In the genomic region with DNA sequence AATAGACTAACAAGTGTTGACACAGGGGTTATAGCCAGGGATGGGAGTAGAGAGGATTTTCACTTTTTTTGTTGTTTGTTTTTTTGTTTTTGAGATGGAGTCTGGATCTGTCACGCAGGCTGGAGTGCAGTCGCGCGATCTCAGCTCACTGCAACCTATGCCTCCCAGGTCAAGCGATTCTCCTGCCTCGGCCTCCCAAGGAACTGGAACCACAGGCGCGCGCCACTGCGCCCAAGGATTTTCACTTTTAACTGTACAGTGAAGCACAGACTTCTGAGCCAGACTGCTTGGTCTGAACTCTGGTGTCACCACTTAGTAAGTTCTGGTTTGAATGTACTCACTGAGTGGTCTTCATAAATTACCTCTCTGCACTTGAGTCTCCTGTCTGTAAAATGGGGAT, we compare ENCODE assay signal across 1 cellular context.
TF ChIP-seq lines count a peak whose summit lies in the region.

No MANE protein-coding gene starts in this region.

TF ChIP-seq in neural cell, 6 proteins besides CTCF, POLR2A, EP300 and RAD21:
- TF ChIP-seq TAF1 (IDR thresholded peaks at IDR 0.05; ENCODE audit: low read depth): no peak
- TF ChIP-seq POLR2AphosphoS5 (IDR thresholded peaks at IDR 0.05): no peak
- no peak for TF ChIP-seq MXI1 (conservative IDR thresholded peaks at IDR 0.05; ENCODE audit: poor library complexity, severe bottlenecking)
- no peak for TF ChIP-seq EZH2 (IDR thresholded peaks at IDR 0.05; ENCODE audit: borderline replicate concordance, insufficient read depth, low read length, poor library complexity, severe bottlenecking)
- TF ChIP-seq, protein P1, sequence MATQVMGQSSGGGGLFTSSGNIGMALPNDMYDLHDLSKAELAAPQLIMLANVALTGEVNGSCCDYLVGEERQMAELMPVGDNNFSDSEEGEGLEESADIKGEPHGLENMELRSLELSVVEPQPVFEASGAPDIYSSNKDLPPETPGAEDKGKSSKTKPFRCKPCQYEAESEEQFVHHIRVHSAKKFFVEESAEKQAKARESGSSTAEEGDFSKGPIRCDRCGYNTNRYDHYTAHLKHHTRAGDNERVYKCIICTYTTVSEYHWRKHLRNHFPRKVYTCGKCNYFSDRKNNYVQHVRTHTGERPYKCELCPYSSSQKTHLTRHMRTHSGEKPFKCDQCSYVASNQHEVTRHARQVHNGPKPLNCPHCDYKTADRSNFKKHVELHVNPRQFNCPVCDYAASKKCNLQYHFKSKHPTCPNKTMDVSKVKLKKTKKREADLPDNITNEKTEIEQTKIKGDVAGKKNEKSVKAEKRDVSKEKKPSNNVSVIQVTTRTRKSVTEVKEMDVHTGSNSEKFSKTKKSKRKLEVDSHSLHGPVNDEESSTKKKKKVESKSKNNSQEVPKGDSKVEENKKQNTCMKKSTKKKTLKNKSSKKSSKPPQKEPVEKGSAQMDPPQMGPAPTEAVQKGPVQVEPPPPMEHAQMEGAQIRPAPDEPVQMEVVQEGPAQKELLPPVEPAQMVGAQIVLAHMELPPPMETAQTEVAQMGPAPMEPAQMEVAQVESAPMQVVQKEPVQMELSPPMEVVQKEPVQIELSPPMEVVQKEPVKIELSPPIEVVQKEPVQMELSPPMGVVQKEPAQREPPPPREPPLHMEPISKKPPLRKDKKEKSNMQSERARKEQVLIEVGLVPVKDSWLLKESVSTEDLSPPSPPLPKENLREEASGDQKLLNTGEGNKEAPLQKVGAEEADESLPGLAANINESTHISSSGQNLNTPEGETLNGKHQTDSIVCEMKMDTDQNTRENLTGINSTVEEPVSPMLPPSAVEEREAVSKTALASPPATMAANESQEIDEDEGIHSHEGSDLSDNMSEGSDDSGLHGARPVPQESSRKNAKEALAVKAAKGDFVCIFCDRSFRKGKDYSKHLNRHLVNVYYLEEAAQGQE (IDR thresholded peaks at IDR 0.05; ENCODE audit: borderline replicate concordance): no peak
- TF ChIP-seq SMC3 (conservative IDR thresholded peaks at IDR 0.05; ENCODE audit: poor library complexity): no peak
